Comparison of ENCODE assay signal across 13 cellular contexts in genomic region chr17:73156887-73157870, GRCh38. TPM values are rescaled to one million over a fixed set of nuclear protein-coding genes. Genes with fewer than 3 reads are reported as not detected.
A peak's percentile ranks its signal among the peaks of the same experiment; 100 is the strongest.
DNase-seq lines count a peak whose midpoint lies in the region; ATAC-seq, FAIRE-seq and TF ChIP-seq lines count a peak whose summit lies in the region.
"Had no signal": no experiment of that assay in that cellular context is flagged by ENCODE, and none has a peak within 500 bp of the region (broad histone marks: within the 10 kb centered on the region; RNA-seq: fewer than 3 reads in every experiment).

No MANE protein-coding gene starts in this region.

- WGBS in endodermal cell (ENCODE audit: insufficient coverage in 1 of 2, insufficient read length in 1 of 2), 2 experiments: 66 to 86% methylated on average over 7 to 11 of the region's 11 CpGs

- H3K36me3 ChIP-seq in BLaER1 (no peaks in the 10 kb centered on the region), endodermal cell (ENCODE audit: control insufficient read depth, insufficient read depth, low read length) (no peaks in the 10 kb centered on the region)
- H3K36me3 ChIP-seq: left lung had no signal

- peaks cover 56% of the 10 kb centered on the region for H3K4me1 ChIP-seq in BLaER1
- peaks cover 25% of the 10 kb centered on the region for H3K4me1 ChIP-seq in endodermal cell (ENCODE audit: control insufficient read depth, insufficient read depth, low read length)

- H3K9me3 ChIP-seq in BLaER1 (no peaks in the 10 kb centered on the region; the same call in 1 of the 2 replicates), endodermal cell (ENCODE audit: control insufficient read depth, low read length) (no peaks in the 10 kb centered on the region)
- H3K9me3 ChIP-seq: left lung had no signal

- no peak overlapping the region for H3K27ac Mint-ChIP-seq in endodermal cell
- H3K27ac Mint-ChIP-seq: activated T-cell treated with anti-CD3 and anti-CD28 coated beads, Interleukin-2, amount 50 U/mL, for 24 hours; stimulated activated effector memory CD8-positive, alpha-beta T cell treated with anti-CD3 and anti-CD28 coated beads, Interleukin-12 subunit alpha, Interleukin-12 subunit beta, amount 100 ng/mL, for 72 hours had no signal

- TF ChIP-seq CTCF in endodermal cell (conservative IDR thresholded peaks at IDR 0.05): no peak

- no peaks in the 10 kb centered on the region for H3K36me3 Mint-ChIP-seq in endodermal cell (ENCODE audit: low read depth)
- H3K36me3 Mint-ChIP-seq: stimulated activated effector memory CD8-positive, alpha-beta T cell treated with anti-CD3 and anti-CD28 coated beads, Interleukin-12 subunit alpha, Interleukin-12 subunit beta, amount 100 ng/mL, for 72 hours had no signal

- H3K27me3 Mint-ChIP-seq in endodermal cell (ENCODE audit: insufficient read depth): peaks cover 13% of the 10 kb centered on the region

- no peak overlapping the region for H3K27ac ChIP-seq in BLaER1
- H3K27ac ChIP-seq in endodermal cell (ENCODE audit: low read depth, low read length): no peak overlapping the region
- H3K27ac ChIP-seq: KMS-11, left lung had no signal

- peak; percentile 89 for DNase-seq in NCI-H2171 (lab: John Stamatoyannopoulos, UW)
- DNase-seq in endodermal cell: peak; percentile 72
- DNase-seq in epidermal melanocyte (ENCODE audit: insufficient read length, low spot score): no peak
- DNase-seq in H4 (ENCODE audit: low spot score): no peak
- no peak for DNase-seq in activated T-cell treated with anti-CD3 and anti-CD28 coated beads for 4 hours
- no peak for DNase-seq in H54 (ENCODE audit: insufficient read length, low spot score)

- H4K20me1 ChIP-seq in BLaER1: no peaks in the 10 kb centered on the region

- H3K4me3 Mint-ChIP-seq in endodermal cell: no peak overlapping the region
- H3K4me3 Mint-ChIP-seq: activated T-cell treated with anti-CD3 and anti-CD28 coated beads, Interleukin-2, amount 50 U/mL, for 24 hours; stimulated activated effector memory CD8-positive, alpha-beta T cell treated with anti-CD3 and anti-CD28 coated beads, Interleukin-12 subunit alpha, Interleukin-12 subunit beta, amount 100 ng/mL, for 72 hours had no signal

- H3K9me3 Mint-ChIP-seq in endodermal cell: no peaks in the 10 kb centered on the region
- H3K9me3 Mint-ChIP-seq: activated T-cell treated with anti-CD3 and anti-CD28 coated beads, Interleukin-2, amount 50 U/mL, for 24 hours; stimulated activated effector memory CD8-positive, alpha-beta T cell treated with anti-CD3 and anti-CD28 coated beads, Interleukin-12 subunit alpha, Interleukin-12 subunit beta, amount 100 ng/mL, for 72 hours had no signal

- FAIRE-seq in H54 (lab: Jason Lieb, UNC): no peak
- FAIRE-seq: astrocyte had no signal

- TF ChIP-seq POLR2A in H54 (IDR thresholded peaks at IDR 0.05; ENCODE audit: low read depth, low read length): no peak

- peaks cover 58% of the 10 kb centered on the region for H3K4me1 Mint-ChIP-seq in endodermal cell

- H3K4me2 ChIP-seq in BLaER1: peak overlapping the region; percentile 60

- H3K9ac ChIP-seq in BLaER1 (no peak overlapping the region), endodermal cell (ENCODE audit: extremely low read depth, low read length, poor library complexity, severe bottlenecking) (no peak overlapping the region)
- H3K9ac ChIP-seq: KMS-11 had no signal

- peaks cover 9% of the 10 kb centered on the region; the same call in 1 of the 2 replicates for H3K27me3 ChIP-seq in BLaER1
- no peaks in the 10 kb centered on the region for H3K27me3 ChIP-seq in endodermal cell (ENCODE audit: control insufficient read depth, insufficient read depth, low read length, poor library complexity, severe bottlenecking)

- no peak overlapping the region for H3K4me3 ChIP-seq in BLaER1
- peak overlapping the region; percentile 53 for H3K4me3 ChIP-seq in endodermal cell (ENCODE audit: low read length)
- H3K4me3 ChIP-seq: left lung had no signal

- peak; percentile 44 for ATAC-seq in GM18511 (IDR thresholded peaks at IDR 0.05; ENCODE audit: unreplicated experiment)

RNA-seq across cellular contexts. Expression of gene SSTR2, which starts 7.6 kb away (rescaled TPM):
- 1 to 10 TPM; 4.2 to 4.4 TPM for total RNA-seq in endodermal cell
- polyA plus RNA-seq in endodermal cell (2013, experiment 1 of 2): 12.0 TPM
- 12.0 TPM for polyA plus RNA-seq in endodermal cell (2013, experiment 2 of 2)
- 0.06 and 0.55 TPM in 2 replicates for total RNA-seq in H4 (2014; rRNA removed; shearing (Covaris generic))

RNA-seq across cellular contexts. Expression of gene COG1, which starts 35.7 kb away (rescaled TPM):
- total RNA-seq in endodermal cell: 10 to 100 TPM; 27.1 to 27.8 TPM
- polyA plus RNA-seq in endodermal cell (2013, experiment 1 of 2): 34.3 TPM
- polyA plus RNA-seq in endodermal cell (2013, experiment 2 of 2): 31.3 TPM
- 18.6 and 18.8 TPM in 2 replicates for total RNA-seq in H4 (2014; rRNA removed; shearing (Covaris generic))

Comparison
In these comparisons a context has a peak if more than half of its experiments do, and no peak if none do; other contexts are left out.
1. DNase-seq: peak in NCI-H2171 (single experiment) and endodermal cell (single experiment); none in epidermal melanocyte (single experiment), H4 (single experiment), activated T-cell treated with anti-CD3 and anti-CD28 coated beads for 4 hours (single experiment) and H54 (single experiment).